8 cellular contexts compared by ENCODE assay signal in the genomic region with DNA sequence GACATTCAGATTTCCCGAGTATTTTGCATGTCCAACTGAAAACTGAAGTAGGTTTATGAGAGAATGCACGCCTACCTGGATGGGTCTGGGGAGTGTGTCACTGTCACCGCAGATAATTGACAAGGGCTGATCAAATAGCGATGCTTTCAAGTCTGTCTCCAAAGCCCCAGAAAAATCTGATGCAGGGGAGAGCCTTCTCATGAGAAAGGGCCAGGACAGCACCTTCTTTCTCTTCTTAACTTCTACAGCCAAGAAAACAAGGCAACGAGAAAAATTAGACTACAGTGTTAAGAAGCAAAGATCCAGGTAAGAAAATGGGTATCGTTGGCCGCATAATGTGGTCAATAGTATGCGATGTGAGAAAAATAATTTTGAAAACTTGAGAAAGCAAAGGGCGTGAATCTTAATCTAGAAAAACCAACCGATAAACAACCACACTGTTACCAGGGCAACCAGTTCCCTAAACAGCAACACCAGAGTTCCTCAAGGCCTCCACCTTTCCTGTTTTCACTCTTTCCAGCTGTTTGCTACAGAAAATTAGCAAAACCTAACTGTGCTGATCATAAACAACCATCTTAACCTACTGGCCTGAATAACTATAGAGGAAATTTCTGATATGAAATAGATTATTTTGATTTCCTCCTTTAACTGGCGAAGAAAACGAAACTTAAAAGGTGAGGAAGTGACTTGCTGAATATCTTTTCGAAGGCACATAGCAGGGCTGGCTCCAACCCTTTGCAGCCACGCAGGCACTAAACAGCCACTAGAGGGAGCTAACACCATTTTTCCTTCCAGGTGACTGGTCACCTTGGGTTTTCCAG. TPM values are rescaled to one million over a fixed set of nuclear protein-coding genes. Genes with fewer than 3 reads are reported as not detected.
DNase-seq lines count a peak whose midpoint lies in the region; ATAC-seq and TF ChIP-seq lines count a peak whose summit lies in the region.

No MANE protein-coding gene starts in this region.

- ATAC-seq in HG03139 (IDR thresholded peaks at IDR 0.05; ENCODE audit: unreplicated experiment): peak; percentile 44

- no peaks in the 10 kb centered on the region for H3K27me3 ChIP-seq in kidney epithelial cell (ENCODE audit: control insufficient read depth, insufficient read depth, low read length)

- peak; percentile 70 for DNase-seq in activated gamma-delta T cell treated with Interleukin-2 at 50 U/mL for 16 hours
- DNase-seq in activated gamma-delta T cell (lab: John Stamatoyannopoulos, UW): no peak
- DNase-seq in NCI-H446 treated with DMSO at 0.1 percent for 48 hours (lab: John Stamatoyannopoulos, UW): peak; percentile 1
- peak; percentile 64 for DNase-seq in activated CD4-positive, alpha-beta T cell treated with anti-CD3 and anti-CD28 coated beads for 1 hour
- peak; percentile 75 for DNase-seq in choroid plexus epithelial cell (ENCODE audit: low read depth)
- peak; percentile 37 for DNase-seq in kidney epithelial cell (ENCODE audit: low read depth)
- peak; percentile 76 for DNase-seq in stimulated activated CD4-positive, alpha-beta T cell treated with anti-CD3 and anti-CD28 coated beads, Interleukin-1b, Interleukin-23, amount 100 ng/mL, for 48 hours

- no peaks in the 10 kb centered on the region for H3K36me3 ChIP-seq in kidney epithelial cell (ENCODE audit: control insufficient read depth, insufficient read depth, low read length)

- no peak overlapping the region for H3K4me3 ChIP-seq in choroid plexus epithelial cell (ENCODE audit: low read depth, low read length)
- H3K4me3 ChIP-seq in kidney epithelial cell (ENCODE audit: low read depth, low read length): no peak overlapping the region

- TF ChIP-seq CTCF in choroid plexus epithelial cell (conservative IDR thresholded peaks at IDR 0.05; ENCODE audit: low read depth, low read length) (peak; percentile 99), kidney epithelial cell (IDR thresholded peaks at IDR 0.05; ENCODE audit: insufficient read depth, low read length, poor library complexity, severe bottlenecking) (peak; percentile 97)

RNA-seq across cellular contexts. Expression of a gene that starts 2.6 kb away (rescaled TPM):
- total RNA-seq in kidney epithelial cell: 0.96 and 1.2 TPM in 2 replicates

RNA-seq across cellular contexts. Expression of a gene that starts 42.2 kb away (rescaled TPM):
- 7.1 and 8.3 TPM in 2 replicates for total RNA-seq in kidney epithelial cell
